ENCODE assay signal across 8 cellular contexts in genomic region chr16:714558-715447, GRCh38. TPM values are rescaled to one million over a fixed set of nuclear protein-coding genes. Genes with fewer than 3 reads are reported as not detected.
A peak's percentile ranks its signal among the peaks of the same experiment; 100 is the strongest.
DNase-seq lines count a peak whose midpoint lies in the region; ATAC-seq and TF ChIP-seq lines count a peak whose summit lies in the region.

Gene METRN (plus strand): TSS chr16:715118. CDS start chr16:715290, 172 bp downstream.

- no peaks in the 10 kb centered on the region for H3K9me3 ChIP-seq in CD4-positive, alpha-beta T cell (ENCODE audit: control insufficient read depth, low read length)

- peaks cover 25% of the 10 kb centered on the region for H3K27me3 ChIP-seq in CD4-positive, alpha-beta T cell (ENCODE audit: control insufficient read depth, insufficient read depth, low read length)

- peaks cover 17% of the 10 kb centered on the region for H3K4me1 Mint-ChIP-seq in CD4-positive, alpha-beta T cell (ENCODE audit: low read depth)
- H3K4me1 Mint-ChIP-seq in activated naive CD4-positive, alpha-beta T cell treated with anti-CD3 and anti-CD28 coated beads, Interleukin-2, amount 50 U/mL, for 24 hours: peaks cover 9% of the 10 kb centered on the region

- peaks cover 21% of the 10 kb centered on the region for H3K27me3 Mint-ChIP-seq in CD4-positive, alpha-beta T cell
- peaks cover 6% of the 10 kb centered on the region for H3K27me3 Mint-ChIP-seq in activated naive CD4-positive, alpha-beta T cell treated with anti-CD3 and anti-CD28 coated beads, Interleukin-2, amount 50 U/mL, for 24 hours

- H3K27ac ChIP-seq in CD4-positive, alpha-beta T cell (ENCODE audit: low read depth, low read length): no peak within 1 kb of the TSS
- peak within 1 kb of the TSS; percentile 98 for H3K27ac ChIP-seq in substantia nigra (ENCODE audit: low read depth, low read length, poor library complexity, severe bottlenecking)

- peak within 1 kb of the TSS; percentile 69 for H3K4me3 Mint-ChIP-seq in CD4-positive, alpha-beta T cell
- H3K4me3 Mint-ChIP-seq in activated naive CD4-positive, alpha-beta T cell treated with anti-CD3 and anti-CD28 coated beads, Interleukin-2, amount 50 U/mL, for 24 hours: peak within 1 kb of the TSS; percentile 66

- no peaks in the 10 kb centered on the region for H3K36me3 Mint-ChIP-seq in CD4-positive, alpha-beta T cell (ENCODE audit: low read depth)
- no peaks in the 10 kb centered on the region for H3K36me3 Mint-ChIP-seq in activated naive CD4-positive, alpha-beta T cell treated with anti-CD3 and anti-CD28 coated beads, Interleukin-2, amount 50 U/mL, for 24 hours

- CTCF ChIA-PET in CD4-positive, alpha-beta T cell (lab: Charles Lee): interaction anchor here (1.2 to 2.3 kb wide), 2 partner anchors 26 to 74 kb away, joined by 3 to 8 read pairs; partner anchors contain the start of genes CHTF18, CIAO3 and RPUSD1

- POLR2A ChIA-PET in CD4-positive, alpha-beta T cell (lab: Charles Lee): interaction anchor here (0.9 to 4.5 kb wide), 4 partner anchors 12 to 74 kb away, joined by 3 to 30 read pairs (median 14); partner anchors contain the start of genes CCDC78, CHTF18, HAGHL and RPUSD1

- peak; percentile 76 to 89 (median 82) for DNase-seq in CD4-positive, alpha-beta T cell
- DNase-seq in KBM-7: peak; percentile 77
- peak; percentile 68 for DNase-seq in SKM-1 treated with dmso at 0.1 percent for 144 hours (lab: John Stamatoyannopoulos, UW; ENCODE audit: unreplicated experiment)
- DNase-seq in globus pallidus (ENCODE audit: low spot score): peak; percentile 90
- DNase-seq in occipital lobe (lab: John Stamatoyannopoulos, UW): peak; percentile 85
- peak; percentile 49 to 96 (median 85) for DNase-seq in substantia nigra (lab: John Stamatoyannopoulos, UW)

- no peak within 1 kb of the TSS for H3K27ac Mint-ChIP-seq in CD4-positive, alpha-beta T cell
- no peak within 1 kb of the TSS for H3K27ac Mint-ChIP-seq in activated naive CD4-positive, alpha-beta T cell treated with anti-CD3 and anti-CD28 coated beads, Interleukin-2, amount 50 U/mL, for 24 hours

- in situ Hi-C loops in KBM-7 (cut with MboI; ENCODE audit: low pct_unique_long_range_greater_than_20kb, low sequenced_read_pairs): loop anchor here (10.0 kb wide), 1 partner anchor 70 kb away; the partner anchor contains the start of genes CHTF18 and RPUSD1

- TF ChIP-seq CTCF in CD4-positive, alpha-beta T cell (IDR thresholded peaks at IDR 0.05): no peak

- intact Hi-C loops in CD4-positive, alpha-beta T cell (cut with DNase I, micrococcal nuclease): loop anchor here in 1 of 2 experiments (2.0 to 5.0 kb wide), 3 partner anchors 14 to 477 kb away; no protein-coding TSS in a partner anchor

- H3K9me3 Mint-ChIP-seq in CD4-positive, alpha-beta T cell: no peaks in the 10 kb centered on the region
- H3K9me3 Mint-ChIP-seq in activated naive CD4-positive, alpha-beta T cell treated with anti-CD3 and anti-CD28 coated beads, Interleukin-2, amount 50 U/mL, for 24 hours: no peaks in the 10 kb centered on the region

- peak; percentile 92 for ATAC-seq in CD4-positive, alpha-beta T cell (ENCODE audit: poor library complexity)
- ATAC-seq in GM21367 (IDR thresholded peaks at IDR 0.05; ENCODE audit: unreplicated experiment): peak; percentile 56

RNA-seq across cellular contexts. Expression of gene METRN, which starts in this region (rescaled TPM):
- total RNA-seq in CD4-positive, alpha-beta T cell: 1 to 10 TPM; 2.6 to 3.2 TPM
- total RNA-seq in occipital lobe: 16.7 TPM
